In the genomic region with DNA sequence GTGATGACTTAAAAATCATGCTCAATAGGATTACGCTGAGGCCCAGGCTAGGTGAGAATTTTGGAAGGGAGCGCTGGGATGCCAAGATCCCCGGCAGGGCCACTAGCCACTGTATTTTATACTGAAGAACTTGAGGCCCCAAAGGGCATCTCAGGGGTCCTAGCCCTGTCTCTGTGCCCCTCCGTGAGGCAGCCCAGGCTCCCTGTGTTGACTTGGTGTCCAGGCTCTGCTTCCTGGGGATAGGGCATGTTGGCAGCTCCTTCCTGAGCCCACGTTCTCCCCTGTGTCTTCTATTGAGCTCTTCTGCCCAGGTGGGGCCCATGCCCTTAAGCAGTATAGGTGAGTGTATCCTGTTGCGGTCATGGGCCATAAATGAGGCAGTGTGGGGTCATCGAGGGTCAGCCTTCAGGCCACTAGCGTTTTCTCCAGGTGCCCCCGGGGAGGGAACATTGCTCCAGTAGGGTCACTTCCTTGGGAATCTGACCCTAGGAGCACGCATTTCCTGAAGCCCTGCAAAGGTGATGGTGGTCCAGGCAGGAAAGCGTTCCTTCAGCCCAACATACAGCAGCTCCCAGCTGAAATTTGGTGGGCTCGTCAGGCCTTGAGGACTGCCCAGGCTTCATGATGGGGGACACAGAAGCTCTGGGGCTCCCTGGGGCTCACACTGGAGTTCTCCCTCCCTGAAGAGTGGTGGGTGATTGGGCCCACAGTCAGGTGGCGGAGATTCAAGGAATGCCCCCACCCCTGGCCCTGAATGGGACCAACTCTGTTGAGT, we compare ENCODE assay signal across 27 cellular contexts.
DNase-seq lines count a peak whose midpoint lies in the region; FAIRE-seq and TF ChIP-seq lines count a peak whose summit lies in the region.
"Had no signal": no experiment of that assay in that cellular context is flagged by ENCODE, and none has a peak within 500 bp of the region (broad histone marks: within the 10 kb centered on the region; RNA-seq: fewer than 3 reads in every experiment).

No MANE protein-coding gene starts in this region.

- H3K9ac ChIP-seq in colonic mucosa (ENCODE audit: low read depth in 2 of 2, low read length in 2 of 2), result no peak overlapping the region
- H3K9ac ChIP-seq: GM23248, KMS-11, parathyroid adenoma had no signal

- intact Hi-C loops in CD14-positive monocyte (cut with micrococcal nuclease) (no loop called here), colonic mucosa (cut with DNase I) (no loop called here)

- H3K9me3 Mint-ChIP-seq in CD14-positive monocyte, result peaks cover 53 to 94% (median 78%) of the 10 kb centered on the region in 7 donors
- H3K9me3 Mint-ChIP-seq in osteocyte (ENCODE audit: unreplicated experiment), result peaks cover 23% of the 10 kb centered on the region

- no peaks in the 10 kb centered on the region for H3K9me3 ChIP-seq in colonic mucosa
- H3K9me3 ChIP-seq: right lobe of liver had no signal

- DNase-seq in CD14-positive monocyte (ENCODE audit: low spot score) (peak; percentile 43), GM12892 (ENCODE audit: insufficient read length) (peak; percentile 5), colonic mucosa (peak; percentile 4), osteocyte (ENCODE audit: extremely low spot score, unreplicated experiment) (peak; percentile 81), SHP77 (lab: John Stamatoyannopoulos, UW) (no peak), GM19240 (ENCODE audit: insufficient read length, low spot score) (no peak)
- no peak for DNase-seq in effector CD8-positive, alpha-beta T cell (lab: John Stamatoyannopoulos, UW)
- DNase-seq: activated CD4-positive, alpha-beta T cell treated with anti-CD3 and anti-CD28 coated beads for 36 hours; CD4-positive, CD25-positive, alpha-beta regulatory T cell; cerebellar nuclear complex; effector CD4-positive, alpha-beta T cell; erythroblast; foreskin fibroblast; GM23248; mesendoderm; MV-4-11; naive B cell; NCI-H524 treated with DMSO at 0.1 percent for 48 hours had no signal

- H3K36me3 Mint-ChIP-seq in CD14-positive monocyte, result no peaks in the 10 kb centered on the region
- no peaks in the 10 kb centered on the region for H3K36me3 Mint-ChIP-seq in osteocyte (ENCODE audit: unreplicated experiment)
- H3K36me3 Mint-ChIP-seq: activated naive CD8-positive, alpha-beta T cell; CD4-positive, CD25-positive, alpha-beta regulatory T cell had no signal

- TF ChIP-seq POLR2A in GM12892 (IDR thresholded peaks at IDR 0.05; ENCODE audit: low read depth, low read length), result no peak

- no peak for FAIRE-seq in GM12892 (lab: Jason Lieb, UNC)

- no peaks in the 10 kb centered on the region for H3K36me3 ChIP-seq in colonic mucosa
- H3K36me3 ChIP-seq: heart right ventricle, right lobe of liver had no signal

- H3K27me3 Mint-ChIP-seq in CD14-positive monocyte (ENCODE audit: low read depth in 3 of 3) (peaks cover 0 to 3% (median 2%) of the 10 kb centered on the region in 3 donors), osteocyte (ENCODE audit: unreplicated experiment) (no peaks in the 10 kb centered on the region)
- H3K27me3 Mint-ChIP-seq: activated CD4-positive, alpha-beta T cell treated with anti-CD3 and anti-CD28 coated beads for 36 hours; activated naive CD8-positive, alpha-beta T cell; activated T-helper 17 cell treated with anti-CD3 and anti-CD28 coated beads, Interleukin-2, amount 50 U/mL, for 72 hours; CD4-positive, CD25-positive, alpha-beta regulatory T cell; naive B cell; stimulated activated naive CD8-positive, alpha-beta T cell treated with anti-CD3 and anti-CD28 coated beads, Interleukin-15, Interleukin-2, amounts not matched to agents 100 ng/mL and 50 ng/mL, for 24 hours had no signal

- no peak overlapping the region for H3K27ac ChIP-seq in colonic mucosa
- H3K27ac ChIP-seq: GM23248, heart right ventricle, KMS-11, parathyroid adenoma, right lobe of liver, tibial artery had no signal

- no peak for TF ChIP-seq CTCF in CD14-positive monocyte (IDR thresholded peaks at IDR 0.05)
- TF ChIP-seq CTCF in colonic mucosa (IDR thresholded peaks at IDR 0.05), result no peak
- TF ChIP-seq CTCF in osteocyte (IDR thresholded peaks at IDR 0.05), result no peak

- H3K4me3 Mint-ChIP-seq in CD14-positive monocyte (no peak overlapping the region), osteocyte (ENCODE audit: unreplicated experiment) (no peak overlapping the region)
- H3K4me3 Mint-ChIP-seq: activated CD4-positive, alpha-beta T cell treated with anti-CD3 and anti-CD28 coated beads for 36 hours; activated naive CD8-positive, alpha-beta T cell; activated T-helper 17 cell treated with anti-CD3 and anti-CD28 coated beads, Interleukin-2, amount 50 U/mL, for 72 hours; CD4-positive, CD25-positive, alpha-beta regulatory T cell; naive B cell; stimulated activated naive CD8-positive, alpha-beta T cell treated with anti-CD3 and anti-CD28 coated beads, Interleukin-15, Interleukin-2, amounts not matched to agents 100 ng/mL and 50 ng/mL, for 24 hours; T-helper 1 cell treated with Interleukin-12 subunit alpha and Interleukin-12 subunit beta and Interleukin-4 antibody, amounts not matched to agents 30 μg/mL and 1 μg/mL, for 36 hours had no signal

- H3K4me3 ChIP-seq in colonic mucosa, result no peak overlapping the region
- H3K4me3 ChIP-seq: GM23248, heart right ventricle, right lobe of liver, tibial artery had no signal

- H3K4me1 Mint-ChIP-seq in CD14-positive monocyte, result no peaks in the 10 kb centered on the region
- no peaks in the 10 kb centered on the region for H3K4me1 Mint-ChIP-seq in osteocyte (ENCODE audit: unreplicated experiment)
- H3K4me1 Mint-ChIP-seq: activated CD4-positive, alpha-beta T cell treated with anti-CD3 and anti-CD28 coated beads for 36 hours; activated T-helper 17 cell treated with anti-CD3 and anti-CD28 coated beads, Interleukin-2, amount 50 U/mL, for 72 hours; CD4-positive, CD25-positive, alpha-beta regulatory T cell; naive B cell had no signal

- H3K27ac Mint-ChIP-seq in CD14-positive monocyte (no peak overlapping the region), osteocyte (ENCODE audit: unreplicated experiment) (no peak overlapping the region)
- H3K27ac Mint-ChIP-seq: activated CD4-positive, alpha-beta T cell treated with anti-CD3 and anti-CD28 coated beads for 36 hours; activated naive CD8-positive, alpha-beta T cell; activated T-helper 17 cell treated with anti-CD3 and anti-CD28 coated beads, Interleukin-2, amount 50 U/mL, for 72 hours; CD4-positive, CD25-positive, alpha-beta regulatory T cell; naive B cell; stimulated activated naive CD8-positive, alpha-beta T cell treated with anti-CD3 and anti-CD28 coated beads, Interleukin-15, Interleukin-2, amounts not matched to agents 100 ng/mL and 50 ng/mL, for 24 hours; T-helper 1 cell treated with Interleukin-12 subunit alpha and Interleukin-12 subunit beta and Interleukin-4 antibody, amounts not matched to agents 30 μg/mL and 1 μg/mL, for 36 hours had no signal

- H3K4me1 ChIP-seq in colonic mucosa, result no peaks in the 10 kb centered on the region
- H3K4me1 ChIP-seq: heart right ventricle, parathyroid adenoma, right lobe of liver, tibial artery had no signal

- no peaks in the 10 kb centered on the region for H3K27me3 ChIP-seq in colonic mucosa
- H3K27me3 ChIP-seq: heart right ventricle, right lobe of liver, tibial artery had no signal

Comparison
In these comparisons a context has a peak if more than half of its experiments do, and no peak if none do; other contexts are left out.
1. DNase-seq: peak in CD14-positive monocyte (single experiment), GM12892 (single experiment), colonic mucosa (single experiment) and osteocyte (single experiment); none in SHP77 (0 of 2), GM19240 (single experiment) and effector CD8-positive, alpha-beta T cell (single experiment).